In genomic region chr6:34237316-34237721, GRCh38 we compare ENCODE assay signal across 9 cellular contexts. TPM values are rescaled to one million over a fixed set of nuclear protein-coding genes. Genes with fewer than 3 reads are reported as not detected.
DNase-seq lines count a peak whose midpoint lies in the region; ATAC-seq, FAIRE-seq and TF ChIP-seq lines count a peak whose summit lies in the region.
"Had no signal": no experiment of that assay in that cellular context is flagged by ENCODE, and none has a peak within 500 bp of the region (broad histone marks: within the 10 kb centered on the region; RNA-seq: fewer than 3 reads in every experiment).

No MANE protein-coding gene starts in this region.

- peaks cover 24% of the 10 kb centered on the region for H3K36me3 Mint-ChIP-seq in dendritic cell treated with granulocyte-macrophage colony-stimulating factor and Interleukin-4, amounts not matched to agents 40 ng/mL and 50 ng/mL, for 4 days (ENCODE audit: low read depth)

- H3K9me3 ChIP-seq in OCI-LY1 (ENCODE audit: low read length) (no peaks in the 10 kb centered on the region), mucosa of descending colon (no peaks in the 10 kb centered on the region)

- peak overlapping the region; percentile 84 for H3K27ac ChIP-seq in OCI-LY1 (ENCODE audit: low read depth, low read length, poor library complexity, severe bottlenecking)

- H2AFZ ChIP-seq in OCI-LY1 (ENCODE audit: low read length) = no peak overlapping the region

- TF ChIP-seq CTCF in OCI-LY1 (IDR thresholded peaks at IDR 0.05; ENCODE audit: low read length) (no peak), mucosa of descending colon (IDR thresholded peaks at IDR 0.05) (no peak)

- DNase-seq in GM03348 (ENCODE audit: low spot score) (peak; percentile 72), H54 (ENCODE audit: insufficient read length, low spot score) (peak; percentile 40), mucosa of descending colon (peak; percentile 45 to 64 (median 61)), NCI-H510A (lab: John Stamatoyannopoulos, UW) (no peak), ACHN (no peak), mucosa of gallbladder (ENCODE audit: low spot score) (no peak)

- H3K4me3 ChIP-seq in OCI-LY1 (ENCODE audit: low read depth, low read length, poor library complexity, severe bottlenecking) (peak overlapping the region; percentile 75), mucosa of descending colon (peak overlapping the region; percentile 59)

- H3K4me1 Mint-ChIP-seq in dendritic cell treated with granulocyte-macrophage colony-stimulating factor and Interleukin-4, amounts not matched to agents 40 ng/mL and 50 ng/mL, for 4 days (ENCODE audit: low read depth) = peaks cover 49% of the 10 kb centered on the region

- H3K9me3 Mint-ChIP-seq in dendritic cell treated with granulocyte-macrophage colony-stimulating factor and Interleukin-4, amounts not matched to agents 40 ng/mL and 50 ng/mL, for 4 days = no peaks in the 10 kb centered on the region

- H3K4me2 ChIP-seq in OCI-LY1 (ENCODE audit: low read length) = peak overlapping the region; percentile 80

- no peaks in the 10 kb centered on the region for H3K9me2 ChIP-seq in OCI-LY1 (ENCODE audit: low read depth, low read length)

- H3K27me3 Mint-ChIP-seq in dendritic cell treated with granulocyte-macrophage colony-stimulating factor and Interleukin-4, amounts not matched to agents 40 ng/mL and 50 ng/mL, for 4 days = no peaks in the 10 kb centered on the region

- H4K20me1 ChIP-seq in OCI-LY1 (ENCODE audit: insufficient read depth, low read length) = no peaks in the 10 kb centered on the region

- in situ Hi-C loops in ACHN (cut with HindIII; ENCODE audit: low pct_ligation_motif_present, low pct_unique_long_range_greater_than_20kb, low sequenced_read_pairs) = no loop called here

- peak overlapping the region; percentile 93 for H3K9ac ChIP-seq in OCI-LY1 (ENCODE audit: low read length)

- intact Hi-C loops in dendritic cell treated with granulocyte-macrophage colony-stimulating factor and Interleukin-4, amounts not matched to agents 40 ng/mL and 50 ng/mL, for 4 days (cut with micrococcal nuclease) = no loop called here
- intact Hi-C loops in mucosa of descending colon (cut with DNase I, micrococcal nuclease) = no loop called here

- H3F3A ChIP-seq in OCI-LY1 (ENCODE audit: insufficient read depth, low read length) = peaks cover 6% of the 10 kb centered on the region; the same call in 1 of the 2 replicates

- H3K36me3 ChIP-seq in OCI-LY1 (ENCODE audit: insufficient read depth, low read length) (peaks cover 48% of the 10 kb centered on the region), mucosa of descending colon (ENCODE audit: low read depth) (no peaks in the 10 kb centered on the region)

- H3K27me3 ChIP-seq in OCI-LY1 (ENCODE audit: insufficient read depth, low read length) = no peaks in the 10 kb centered on the region

- peaks cover 32% of the 10 kb centered on the region for H3K79me2 ChIP-seq in OCI-LY1 (ENCODE audit: insufficient read depth, low read length)

- no peak for TF ChIP-seq POLR2A in H54 (IDR thresholded peaks at IDR 0.05; ENCODE audit: low read depth, low read length)

- peaks cover 40% of the 10 kb centered on the region for H3K4me1 ChIP-seq in OCI-LY1 (ENCODE audit: insufficient read depth, low read length, severe bottlenecking)
- H3K4me1 ChIP-seq in mucosa of descending colon (ENCODE audit: low read depth) = no peaks in the 10 kb centered on the region

- peak overlapping the region; percentile 78 for H3K4me3 Mint-ChIP-seq in dendritic cell treated with granulocyte-macrophage colony-stimulating factor and Interleukin-4, amounts not matched to agents 40 ng/mL and 50 ng/mL, for 4 days

- FAIRE-seq in H54 (lab: Jason Lieb, UNC) = no peak
- FAIRE-seq: TTC549 had no signal

- H3K27ac Mint-ChIP-seq in dendritic cell treated with granulocyte-macrophage colony-stimulating factor and Interleukin-4, amounts not matched to agents 40 ng/mL and 50 ng/mL, for 4 days = peak overlapping the region; percentile 89

- ATAC-seq in mucosa of descending colon = peak; percentile 11

RNA-seq across cellular contexts. Expression of gene HMGA1, which starts 0.6 kb away (rescaled TPM):
- total RNA-seq in mucosa of descending colon (100 to 1,000 TPM in 2 of 3 donors, 10 to 100 TPM in 1; 49.4 to 176 (median 124) TPM), mucosa of gallbladder (88.6 TPM)

RNA-seq across cellular contexts. Expression of gene SMIM29, which starts 11.5 kb away (rescaled TPM):
- total RNA-seq in mucosa of descending colon (10 to 100 TPM in 2 of 3 donors, 1 to 10 TPM in 1; 6.5 to 15.1 (median 11.2) TPM), mucosa of gallbladder (28.9 TPM)

Comparison
In these comparisons a context has a peak if more than half of its experiments do, and no peak if none do; other contexts are left out.
1. DNase-seq: peak in GM03348 (single experiment), H54 (single experiment) and mucosa of descending colon (3 of 3); none in NCI-H510A (single experiment), ACHN (single experiment) and mucosa of gallbladder (single experiment).